ENCODE assay signal across 23 cellular contexts in the genomic region with DNA sequence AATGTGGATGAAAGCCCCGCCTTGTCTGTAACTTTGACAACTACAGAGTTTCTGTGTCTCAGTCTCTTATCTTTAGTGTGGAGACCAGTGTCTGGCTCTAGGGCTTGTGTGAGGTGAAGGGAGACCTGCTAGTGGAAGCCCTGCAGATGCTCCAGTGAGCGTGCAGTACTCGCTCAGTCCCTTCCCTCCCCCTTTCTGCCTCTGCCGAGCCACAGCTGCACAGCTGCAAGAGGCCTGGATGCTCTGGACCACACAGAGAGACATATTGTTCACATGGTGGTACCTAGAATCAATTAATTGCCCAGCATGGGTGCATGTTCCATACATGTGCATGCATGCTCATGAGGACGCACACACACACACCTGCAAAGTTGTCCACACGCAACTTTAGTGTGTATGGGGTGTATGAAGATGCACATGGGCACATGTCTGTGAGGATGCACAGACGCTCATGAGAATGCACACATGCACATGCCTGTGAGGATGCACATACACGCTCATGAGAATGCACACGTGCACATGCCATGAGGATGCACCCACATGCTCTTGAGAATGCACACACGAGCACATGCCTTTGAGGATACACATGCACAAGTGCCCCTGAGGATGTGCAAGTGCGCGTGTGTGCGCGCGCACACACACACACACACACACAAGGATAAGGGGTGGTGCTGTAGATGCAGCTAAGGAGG.
DNase-seq lines count a peak whose midpoint lies in the region; ATAC-seq and TF ChIP-seq lines count a peak whose summit lies in the region.
"Had no signal": no experiment of that assay in that cellular context is flagged by ENCODE, and none has a peak within 500 bp of the region (broad histone marks: within the 10 kb centered on the region; RNA-seq: fewer than 3 reads in every experiment).

No MANE protein-coding gene starts in this region.

- H3K9me3 ChIP-seq in stomach = no peaks in the 10 kb centered on the region
- H3K9me3 ChIP-seq: left ventricle myocardium inferior, ovary had no signal

- no peak for TF ChIP-seq POLR2A in NB4 (IDR thresholded peaks at IDR 0.05; ENCODE audit: extremely low read depth, insufficient read length)
- TF ChIP-seq POLR2A in stomach (IDR thresholded peaks at IDR 0.05) = no peak
- no peak for TF ChIP-seq POLR2A in erythroblast (IDR thresholded peaks at IDR 0.05; ENCODE audit: low read length)

- WGBS in stomach, 5 donors = 77 to 86% (median 78%) methylated on average over 10 to 15 of the region's 15 CpGs

- H3K36me3 ChIP-seq in stomach = no peaks in the 10 kb centered on the region
- H3K36me3 ChIP-seq: left ventricle myocardium inferior, ovary had no signal

- no peaks in the 10 kb centered on the region for H3K4me1 ChIP-seq in stomach

- peak; percentile 28 for DNase-seq in Right ventricle myocardium inferior (ENCODE audit: missing footprints)
- no peak for DNase-seq in left cardiac atrium
- DNase-seq in NB4 (ENCODE audit: low read depth) = peak; percentile 42
- DNase-seq in left lobe of liver (ENCODE audit: low spot score) = peak; percentile 10
- DNase-seq in stomach = peak; percentile 2
- DNase-seq in GM13977 (ENCODE audit: low spot score) = no peak
- DNase-seq in erythroblast (lab: John Stamatoyannopoulos, UW) = no peak
- no peak for DNase-seq in NCI-H1092 (lab: John Stamatoyannopoulos, UW)
- DNase-seq: activated CD8-positive, alpha-beta T cell treated with anti-CD3 and anti-CD28 coated beads, Interleukin-2, amount 10 ng/mL, durations not matched to agents 7 days and 5 days; activated T-cell treated with anti-CD3 and anti-CD28 coated beads, Interleukin-2, amount 50 U/mL, for 72 hours; CD4-positive, CD25-positive, alpha-beta regulatory T cell; midbrain; naive thymus-derived CD8-positive, alpha-beta T cell; NCI-H2081; NCI-H226; NCI-H82; SHP77; stimulated activated CD4-positive, alpha-beta T cell treated with anti-CD3 and anti-CD28 coated beads, Interleukin-4, amount 100 ng/mL, for 1 hour; stimulated activated naive CD4-positive, alpha-beta T cell had no signal

- no peak for TF ChIP-seq EP300 in stomach (IDR thresholded peaks at IDR 0.05)

- no peak for ATAC-seq in Right ventricle myocardium inferior
- no peak for ATAC-seq in left cardiac atrium
- no peak for ATAC-seq in left lobe of liver
- ATAC-seq: activated CD4-positive, CD25-positive, alpha-beta regulatory T cell treated with anti-CD3 and anti-CD28 coated beads, Interleukin-2, amount 50 U/mL, for 24 hours; activated CD8-positive, alpha-beta T cell treated with anti-CD3 and anti-CD28 coated beads, Interleukin-2, amount 10 ng/mL, durations not matched to agents 7 days and 5 days; activated T-cell treated with anti-CD3 and anti-CD28 coated beads, Interleukin-2, amount 50 U/mL, for 72 hours; HCT116; naive thymus-derived CD8-positive, alpha-beta T cell had no signal

- in situ Hi-C loops in GM13977 (cut with MboI; ENCODE audit: low pct_unique_long_range_greater_than_20kb, low sequenced_read_pairs, unreplicated experiment) = no loop called here

- no peak for TF ChIP-seq CTCF in NB4 (IDR thresholded peaks at IDR 0.05; ENCODE audit: low read depth, low read length)
- no peak for TF ChIP-seq CTCF in stomach (IDR thresholded peaks at IDR 0.05)
- no peak for TF ChIP-seq CTCF in GM13977 (IDR thresholded peaks at IDR 0.05; ENCODE audit: extremely low read depth, insufficient read depth, missing control alignments)

- intact Hi-C loops in Right ventricle myocardium inferior (cut with DNase I) (no loop called here), left cardiac atrium (cut with DNase I) (no loop called here), stomach (cut with DNase I; ENCODE audit: low total_unique reads) (no loop called here)

- H3K4me3 ChIP-seq in NB4 (ENCODE audit: low read depth, low read length) (no peak overlapping the region), stomach (no peak overlapping the region)
- H3K4me3 ChIP-seq: left ventricle myocardium inferior, ovary had no signal

- H3K27me3 ChIP-seq in stomach = no peaks in the 10 kb centered on the region
- H3K27me3 ChIP-seq: ovary had no signal

- H3K27ac ChIP-seq in stomach = no peak overlapping the region
- H3K27ac ChIP-seq: left ventricle myocardium inferior, ovary had no signal

Comparison
In these comparisons a context has a peak if more than half of its experiments do, and no peak if none do; other contexts are left out.
1. DNase-seq: peak in Right ventricle myocardium inferior (single experiment), NB4 (single experiment), left lobe of liver (single experiment) and stomach (single experiment); none in left cardiac atrium (single experiment), GM13977 (single experiment), erythroblast (0 of 2) and NCI-H1092 (single experiment).